In genomic region chr20:49813305-49813974, GRCh38 we compare ENCODE assay signal across 1 cellular context.
TF ChIP-seq lines count a peak whose summit lies in the region.

No MANE protein-coding gene starts in this region.

TF ChIP-seq in HepG2, 621 proteins besides CTCF, POLR2A, EP300 and RAD21 (continued from another document):
- peak; percentile 19; the same call in 1 of the 2 replicates for TF ChIP-seq KMT2A (CRISPR knock-in tag; IDR thresholded peaks at IDR 0.05)
- TF ChIP-seq, protein P1, sequence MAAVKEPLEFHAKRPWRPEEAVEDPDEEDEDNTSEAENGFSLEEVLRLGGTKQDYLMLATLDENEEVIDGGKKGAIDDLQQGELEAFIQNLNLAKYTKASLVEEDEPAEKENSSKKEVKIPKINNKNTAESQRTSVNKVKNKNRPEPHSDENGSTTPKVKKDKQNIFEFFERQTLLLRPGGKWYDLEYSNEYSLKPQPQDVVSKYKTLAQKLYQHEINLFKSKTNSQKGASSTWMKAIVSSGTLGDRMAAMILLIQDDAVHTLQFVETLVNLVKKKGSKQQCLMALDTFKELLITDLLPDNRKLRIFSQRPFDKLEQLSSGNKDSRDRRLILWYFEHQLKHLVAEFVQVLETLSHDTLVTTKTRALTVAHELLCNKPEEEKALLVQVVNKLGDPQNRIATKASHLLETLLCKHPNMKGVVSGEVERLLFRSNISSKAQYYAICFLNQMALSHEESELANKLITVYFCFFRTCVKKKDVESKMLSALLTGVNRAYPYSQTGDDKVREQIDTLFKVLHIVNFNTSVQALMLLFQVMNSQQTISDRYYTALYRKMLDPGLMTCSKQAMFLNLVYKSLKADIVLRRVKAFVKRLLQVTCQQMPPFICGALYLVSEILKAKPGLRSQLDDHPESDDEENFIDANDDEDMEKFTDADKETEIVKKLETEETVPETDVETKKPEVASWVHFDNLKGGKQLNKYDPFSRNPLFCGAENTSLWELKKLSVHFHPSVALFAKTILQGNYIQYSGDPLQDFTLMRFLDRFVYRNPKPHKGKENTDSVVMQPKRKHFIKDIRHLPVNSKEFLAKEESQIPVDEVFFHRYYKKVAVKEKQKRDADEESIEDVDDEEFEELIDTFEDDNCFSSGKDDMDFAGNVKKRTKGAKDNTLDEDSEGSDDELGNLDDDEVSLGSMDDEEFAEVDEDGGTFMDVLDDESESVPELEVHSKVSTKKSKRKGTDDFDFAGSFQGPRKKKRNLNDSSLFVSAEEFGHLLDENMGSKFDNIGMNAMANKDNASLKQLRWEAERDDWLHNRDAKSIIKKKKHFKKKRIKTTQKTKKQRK (IDR thresholded peaks at IDR 0.05; ENCODE audit: low read length) = no peak
- TF ChIP-seq CCDC6 (CRISPR knock-in tag; IDR thresholded peaks at IDR 0.05) = peak; percentile 74; the same call in 1 of the 2 replicates
- TF ChIP-seq NPAS2 (CRISPR knock-in tag; IDR thresholded peaks at IDR 0.05; ENCODE audit: borderline replicate concordance) = no peak
- no peak for TF ChIP-seq ZNF713 (CRISPR knock-in tag; IDR thresholded peaks at IDR 0.05)
- 0 out of 2 replicates have a peak, but pooled peaks have one; percentile 29 for TF ChIP-seq ZNF331 (CRISPR knock-in tag; IDR thresholded peaks at IDR 0.05)
- TF ChIP-seq SP140L (CRISPR knock-in tag; IDR thresholded peaks at IDR 0.05; ENCODE audit: borderline replicate concordance) = peak; percentile 45
- TF ChIP-seq MBNL3 (CRISPR knock-in tag; conservative IDR thresholded peaks at IDR 0.05) = no peak
- peak; percentile 76; the same call in 1 of the 2 replicates for TF ChIP-seq ZNF589 (CRISPR knock-in tag; conservative IDR thresholded peaks at IDR 0.05)
- TF ChIP-seq ZNF652 (CRISPR knock-in tag; IDR thresholded peaks at IDR 0.05; ENCODE audit: borderline replicate concordance, low read depth) = peak; percentile 94
- TF ChIP-seq ZNF615 (CRISPR knock-in tag; IDR thresholded peaks at IDR 0.05; ENCODE audit: borderline replicate concordance) = peak; percentile 54; the same call in 1 of the 2 replicates
- TF ChIP-seq NFIC (IDR thresholded peaks at IDR 0.05; ENCODE audit: low read length) = no peak
- TF ChIP-seq ZNF780A (CRISPR knock-in tag; IDR thresholded peaks at IDR 0.05) = 0 out of 2 replicates have a peak, but pooled peaks have one; percentile 64
- peak; percentile 22; the same call in 1 of the 2 replicates for TF ChIP-seq ELF1 (CRISPR knock-in tag; IDR thresholded peaks at IDR 0.05)
- peak; percentile 60; the same call in 1 of the 2 replicates for TF ChIP-seq CREM (IDR thresholded peaks at IDR 0.05)
- TF ChIP-seq CREM (CRISPR knock-in tag; IDR thresholded peaks at IDR 0.05) = no peak
- peak; percentile 21; the same call in 1 of the 2 replicates for TF ChIP-seq YEATS2 (CRISPR knock-in tag; IDR thresholded peaks at IDR 0.05; ENCODE audit: borderline replicate concordance)
- TF ChIP-seq, protein P2, sequence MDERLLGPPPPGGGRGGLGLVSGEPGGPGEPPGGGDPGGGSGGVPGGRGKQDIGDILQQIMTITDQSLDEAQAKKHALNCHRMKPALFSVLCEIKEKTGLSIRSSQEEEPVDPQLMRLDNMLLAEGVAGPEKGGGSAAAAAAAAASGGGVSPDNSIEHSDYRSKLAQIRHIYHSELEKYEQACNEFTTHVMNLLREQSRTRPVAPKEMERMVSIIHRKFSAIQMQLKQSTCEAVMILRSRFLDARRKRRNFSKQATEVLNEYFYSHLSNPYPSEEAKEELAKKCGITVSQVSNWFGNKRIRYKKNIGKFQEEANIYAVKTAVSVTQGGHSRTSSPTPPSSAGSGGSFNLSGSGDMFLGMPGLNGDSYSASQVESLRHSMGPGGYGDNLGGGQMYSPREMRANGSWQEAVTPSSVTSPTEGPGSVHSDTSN (CRISPR knock-in tag; IDR thresholded peaks at IDR 0.05) = peak; percentile 84
- TF ChIP-seq SIX1 (CRISPR knock-in tag; IDR thresholded peaks at IDR 0.05; ENCODE audit: borderline replicate concordance) = peak; percentile 32; the same call in 1 of the 2 replicates
- peak; percentile 42; the same call in 1 of the 2 replicates for TF ChIP-seq ATF1 (CRISPR knock-in tag; IDR thresholded peaks at IDR 0.05)
- peak; percentile 15; the same call in 1 of the 2 replicates for TF ChIP-seq ZBTB25 (CRISPR knock-in tag; IDR thresholded peaks at IDR 0.05)
- 0 out of 2 replicates have a peak, but pooled peaks have one; percentile 22 for TF ChIP-seq GATAD2A (CRISPR knock-in tag; IDR thresholded peaks at IDR 0.05)
- TF ChIP-seq, protein P3, sequence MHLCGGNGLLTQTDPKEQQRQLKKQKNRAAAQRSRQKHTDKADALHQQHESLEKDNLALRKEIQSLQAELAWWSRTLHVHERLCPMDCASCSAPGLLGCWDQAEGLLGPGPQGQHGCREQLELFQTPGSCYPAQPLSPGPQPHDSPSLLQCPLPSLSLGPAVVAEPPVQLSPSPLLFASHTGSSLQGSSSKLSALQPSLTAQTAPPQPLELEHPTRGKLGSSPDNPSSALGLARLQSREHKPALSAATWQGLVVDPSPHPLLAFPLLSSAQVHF (CRISPR knock-in tag; IDR thresholded peaks at IDR 0.05) = peak; percentile 43; the same call in 1 of the 2 replicates
- TF ChIP-seq ZNF354B (CRISPR knock-in tag; IDR thresholded peaks at IDR 0.05) = 0 out of 2 replicates have a peak, but pooled peaks have one; percentile 78
- TF ChIP-seq NONO (IDR thresholded peaks at IDR 0.05) = no peak
- TF ChIP-seq NONO (CRISPR knock-in tag; conservative IDR thresholded peaks at IDR 0.05) = peak; percentile 13; the same call in 1 of the 2 replicates
- TF ChIP-seq ZNF616 (CRISPR knock-in tag; IDR thresholded peaks at IDR 0.05; ENCODE audit: low read depth) = no peak
- TF ChIP-seq, protein P4, sequence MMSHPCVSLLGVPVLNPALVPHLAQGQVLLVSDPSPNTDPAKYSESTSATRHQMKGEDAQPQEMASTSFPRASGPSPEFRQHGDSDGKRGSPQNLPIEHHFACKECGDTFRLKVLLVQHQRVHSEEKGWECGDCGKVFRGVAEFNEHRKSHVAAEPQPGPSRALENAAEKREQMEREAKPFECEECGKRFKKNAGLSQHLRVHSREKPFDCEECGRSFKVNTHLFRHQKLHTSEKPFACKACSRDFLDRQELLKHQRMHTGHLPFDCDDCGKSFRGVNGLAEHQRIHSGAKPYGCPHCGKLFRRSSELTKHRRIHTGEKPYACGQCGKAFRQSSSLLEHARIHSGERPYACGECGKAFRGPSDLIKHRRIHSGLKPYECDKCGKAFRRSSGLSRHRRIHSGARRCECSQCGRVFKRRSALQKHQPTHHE (CRISPR knock-in tag; IDR thresholded peaks at IDR 0.05; ENCODE audit: borderline replicate concordance) = no peak
- TF ChIP-seq MYPOP (CRISPR knock-in tag; IDR thresholded peaks at IDR 0.05) = 0 out of 2 replicates have a peak, but pooled peaks have one; percentile 12
- TF ChIP-seq, protein P5, sequence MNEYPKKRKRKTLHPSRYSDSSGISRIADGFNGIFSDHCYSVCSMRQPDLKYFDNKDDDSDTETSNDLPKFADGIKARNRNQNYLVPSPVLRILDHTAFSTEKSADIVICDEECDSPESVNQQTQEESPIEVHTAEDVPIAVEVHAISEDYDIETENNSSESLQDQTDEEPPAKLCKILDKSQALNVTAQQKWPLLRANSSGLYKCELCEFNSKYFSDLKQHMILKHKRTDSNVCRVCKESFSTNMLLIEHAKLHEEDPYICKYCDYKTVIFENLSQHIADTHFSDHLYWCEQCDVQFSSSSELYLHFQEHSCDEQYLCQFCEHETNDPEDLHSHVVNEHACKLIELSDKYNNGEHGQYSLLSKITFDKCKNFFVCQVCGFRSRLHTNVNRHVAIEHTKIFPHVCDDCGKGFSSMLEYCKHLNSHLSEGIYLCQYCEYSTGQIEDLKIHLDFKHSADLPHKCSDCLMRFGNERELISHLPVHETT (CRISPR knock-in tag; conservative IDR thresholded peaks at IDR 0.05) = peak; percentile 19; the same call in 1 of the 2 replicates
TF ChIP-seq in HepG2: peak in this region for 52.
